20 cellular contexts compared by ENCODE assay signal in the genomic region with DNA sequence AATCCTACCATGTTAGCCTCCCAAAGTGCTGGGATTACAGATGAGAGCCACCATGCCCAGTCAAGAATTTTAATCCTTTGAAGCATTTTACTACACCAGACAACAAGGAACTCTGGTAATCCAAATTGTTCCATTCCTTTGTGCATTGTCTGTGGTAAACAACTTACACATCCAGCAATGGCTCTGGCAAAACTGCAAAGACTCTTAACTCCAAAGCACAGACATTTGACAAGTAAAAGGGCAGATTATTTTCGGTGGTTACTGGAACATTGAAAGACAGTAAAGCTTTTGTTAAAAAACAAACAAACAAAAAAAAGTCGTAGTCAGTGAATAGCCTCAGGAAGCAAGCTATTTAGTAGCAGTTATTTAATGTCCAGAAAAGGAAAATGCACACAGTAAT. TPM values are rescaled to one million over a fixed set of nuclear protein-coding genes. Genes with fewer than 3 reads are reported as not detected.
DNase-seq lines count a peak whose midpoint lies in the region; ATAC-seq, FAIRE-seq and TF ChIP-seq lines count a peak whose summit lies in the region.
"Had no signal": no experiment of that assay in that cellular context is flagged by ENCODE, and none has a peak within 500 bp of the region (broad histone marks: within the 10 kb centered on the region; RNA-seq: fewer than 3 reads in every experiment).

No MANE protein-coding gene starts in this region.

- no peak for TF ChIP-seq POLR2A in right lobe of liver (IDR thresholded peaks at IDR 0.05)

- H3K27me3 ChIP-seq in small intestine (ENCODE audit: control insufficient read depth in 2 of 2, insufficient read depth in 2 of 2, low read length in 2 of 2) (no peaks in the 10 kb centered on the region), right lobe of liver (no peaks in the 10 kb centered on the region)

- H3K27ac ChIP-seq in angular gyrus (ENCODE audit: low read depth, low read length) (peak overlapping the region; percentile 86), small intestine (ENCODE audit: low read depth in 1 of 2, low read length in 1 of 2) (no peak overlapping the region), right lobe of liver (no peak overlapping the region)
- H3K27ac ChIP-seq: C4-2B, PC-9, RWPE1 had no signal

- no peaks in the 10 kb centered on the region for H3K36me3 ChIP-seq in small intestine (ENCODE audit: control insufficient read depth in 2 of 2, insufficient read depth in 2 of 2, low read length in 2 of 2)
- no peaks in the 10 kb centered on the region for H3K36me3 ChIP-seq in right lobe of liver

- FAIRE-seq in small intestine (lab: Jason Lieb, UNC), result no peak
- FAIRE-seq: G401.6, H54 had no signal

- H3K27me3 Mint-ChIP-seq in nephron progenitor cell (ENCODE audit: low read depth, poor library complexity), result no peaks in the 10 kb centered on the region
- H3K27me3 Mint-ChIP-seq: IgD-negative memory B cell had no signal

- no peaks in the 10 kb centered on the region for H3K4me1 Mint-ChIP-seq in nephron progenitor cell
- H3K4me1 Mint-ChIP-seq: CD8-positive, alpha-beta memory T cell; IgD-negative memory B cell had no signal

- H3K9me3 ChIP-seq in small intestine (ENCODE audit: control insufficient read depth, low read depth) (no peaks in the 10 kb centered on the region), right lobe of liver (no peaks in the 10 kb centered on the region)

- DNase-seq in inferior parietal cortex (ENCODE audit: extremely low spot score) (peak; percentile 67), putamen (ENCODE audit: low spot score) (peak; percentile 82), nephron progenitor cell (no peak), small intestine (no peak), H4 (ENCODE audit: low spot score) (no peak), right lobe of liver (no peak)
- DNase-seq: CD8-positive, alpha-beta memory T cell; NCI-H1105; NCI-H2029 treated with DMSO at 0.1 percent for 48 hours; NCI-H226; NCI-H510A treated with DMSO at 0.1 percent for 48 hours; NCI-H748 treated with DMSO at 0.1 percent for 48 hours; PC-9; SHP77 treated with DMSO at 0.1 percent for 48 hours had no signal

- H3K4me3 ChIP-seq in small intestine (ENCODE audit: low read depth in 1 of 2, low read length in 2 of 2) (no peak overlapping the region), right lobe of liver (no peak overlapping the region)
- H3K4me3 ChIP-seq: PC-9 had no signal

- 71 to 73% (median 71%) methylated on average over 2 of the region's 2 CpGs for WGBS in small intestine, 3 donors
- 76% methylated on average over 2 of the region's 2 CpGs for WGBS in right lobe of liver (ENCODE audit: insufficient coverage, low coverage, low lambda C conversion rate, missing lambda C conversion rate)

- no peaks in the 10 kb centered on the region for H3K4me1 ChIP-seq in small intestine (ENCODE audit: control insufficient read depth in 2 of 2, insufficient read depth in 1 of 2, low read depth in 1 of 2, low read length in 1 of 2)
- no peaks in the 10 kb centered on the region for H3K4me1 ChIP-seq in right lobe of liver

- intact Hi-C loops in right lobe of liver (cut with DNase I), result no loop called here

- H3K27ac Mint-ChIP-seq in nephron progenitor cell, result no peak overlapping the region
- H3K27ac Mint-ChIP-seq: CD8-positive, alpha-beta memory T cell; IgD-negative memory B cell had no signal

- TF ChIP-seq CTCF in nephron progenitor cell (IDR thresholded peaks at IDR 0.05) (no peak), right lobe of liver (IDR thresholded peaks at IDR 0.05) (no peak)

- no peak for ATAC-seq in right lobe of liver

- H3K9me3 Mint-ChIP-seq in nephron progenitor cell, result peaks cover 14% of the 10 kb centered on the region

- peaks cover 8% of the 10 kb centered on the region for H3K36me3 Mint-ChIP-seq in nephron progenitor cell (ENCODE audit: low read depth)

- H3K4me3 Mint-ChIP-seq in nephron progenitor cell, result no peak overlapping the region
- H3K4me3 Mint-ChIP-seq: CD8-positive, alpha-beta memory T cell; IgD-negative memory B cell had no signal

RNA-seq across cellular contexts. Expression of a gene that starts 33.2 kb away (rescaled TPM):
- 10 to 100 TPM; 13.5 to 21.7 (median 17.8) TPM for polyA plus RNA-seq in small intestine
- 19.2 and 23.2 TPM in 2 replicates for total RNA-seq in H4 (2014; rRNA removed; shearing (Covaris generic))
- 10 to 100 TPM; 22.2 to 45.6 (median 33.8) TPM for total RNA-seq in right lobe of liver

Comparison
In these comparisons a context has a peak if more than half of its experiments do, and no peak if none do; other contexts are left out.
1. DNase-seq: peak in inferior parietal cortex (single experiment) and putamen (single experiment); none in nephron progenitor cell (single experiment), small intestine (single experiment), H4 (single experiment) and right lobe of liver (0 of 3).